ENCODE assay signal across 2 cellular contexts in the genomic region with DNA sequence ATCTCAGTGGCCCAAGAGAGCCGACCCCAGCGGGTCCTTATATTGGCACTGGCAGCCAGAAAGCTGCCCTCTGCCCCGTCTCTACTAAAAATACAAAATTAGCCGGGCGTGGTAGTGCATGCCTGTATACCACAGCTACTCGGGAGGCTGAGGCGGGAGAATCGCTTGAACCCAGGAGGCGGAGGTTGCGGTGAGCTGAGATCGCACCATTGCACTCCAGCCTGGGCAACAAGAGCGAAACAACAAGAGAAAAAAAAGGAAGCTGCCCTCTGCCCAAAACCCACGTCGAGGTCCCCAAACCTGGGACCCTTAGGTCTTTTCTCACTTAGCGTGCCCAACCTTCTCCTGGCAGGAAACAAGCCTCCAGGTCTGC. TPM values are rescaled to one million over a fixed set of nuclear protein-coding genes. Genes with fewer than 3 reads are reported as not detected.
A peak's percentile ranks its signal among the peaks of the same experiment; 100 is the strongest.
DNase-seq lines count a peak whose midpoint lies in the region; ATAC-seq, FAIRE-seq and TF ChIP-seq lines count a peak whose summit lies in the region.
"Not testable (repeated sequence)": the region's sequence is repeated elsewhere in the genome, so short reads cannot be mapped to it uniquely, and the experiment has no call there.

No MANE protein-coding gene starts in this region.

- RAD21 ChIA-PET in GM12878 (lab: Charles Lee; ENCODE audit: unreplicated experiment), result interaction anchor here (1.3 to 1.9 kb wide), 2 partner anchors 24 to 35 kb away, joined by 3 to 5 read pairs; partner anchors contain the start of gene CASP2

- under 1% methylated on average over 15 of the region's 15 CpGs for WGBS in GM12878 (ENCODE audit: insufficient coverage, insufficient replicate concordance, low lambda C conversion rate, missing lambda C conversion rate)

- TF ChIP-seq CTCF in GM12878 (IDR thresholded peaks at IDR 0.05 in 2 of 3, conservative IDR thresholded peaks at IDR 0.05 in 1 of 3; ENCODE audit: control insufficient read depth in 2 of 3, extremely low read depth in 1 of 3, insufficient read depth in 1 of 3, low read depth in 3 of 3, low read length in 3 of 3), result not testable (repeated sequence)

- peaks cover 15% of the 10 kb centered on the region for H3K79me2 ChIP-seq in GM12878 (ENCODE audit: control insufficient read depth, insufficient read depth, low read length)

- H3K9ac ChIP-seq in GM12878 (ENCODE audit: control insufficient read depth, insufficient read depth, low read length) (peak overlapping the region; percentile 83), subcutaneous abdominal adipose tissue (ENCODE audit: low read length in 5 of 5) (peak overlapping the region in 4 of 5 donors; percentile 89 to 92 (median 90))

- peak overlapping the region; percentile 88 for H3K27ac ChIP-seq in GM12878 (ENCODE audit: control insufficient read depth, insufficient read depth)
- H3K27ac ChIP-seq in subcutaneous abdominal adipose tissue (ENCODE audit: low read depth, low read length), result peak overlapping the region; percentile 94

- H3K4me2 ChIP-seq in GM12878 (ENCODE audit: control insufficient read depth, insufficient read depth), result peak overlapping the region; percentile 88

- ATAC-seq in GM12878, result peak; percentile 11; the same call in 2 of the 3 replicates

- not testable (repeated sequence) for TF ChIP-seq POLR2A in GM12878 (IDR thresholded peaks at IDR 0.05; ENCODE audit: low read depth, low read length)

- H3K9me3 ChIP-seq in GM12878 (replicated peaks; ENCODE audit: control insufficient read depth, insufficient read depth, low read length); subcutaneous abdominal adipose tissue (ENCODE audit: control insufficient read depth in 5 of 5, low read length in 5 of 5): not testable (repeated sequence)

- CTCF ChIA-PET in GM12878 (lab: Yijun Ruan, JAX), result interaction anchor here (0.9 to 3.5 kb wide), 6 partner anchors 16 to 1392 kb away, joined by 3 to 16 read pairs (median 6); partner anchors contain the start of gene CASP2

- H4K20me1 ChIP-seq in GM12878 (ENCODE audit: control insufficient read depth, insufficient read depth), result not testable (repeated sequence)

- intact Hi-C loops in GM12878 (cut with micrococcal nuclease; ENCODE audit: unreplicated experiment), result not testable (repeated sequence)

- H3K4me3 ChIP-seq in GM12878, result peak overlapping the region; percentile 79
- peak overlapping the region; percentile 92 to 96 (median 95) for H3K4me3 ChIP-seq in subcutaneous abdominal adipose tissue (ENCODE audit: low read depth in 1 of 5, low read length in 5 of 5)

- FAIRE-seq in GM12878 (lab: Jason Lieb, UNC), result not testable (repeated sequence)

- not testable (repeated sequence) for BruUV-seq in GM12878 (replicated peaks; lab: Mats Ljungman, UMichigan)

- SMC1A ChIA-PET in GM12878 (lab: Charles Lee; ENCODE audit: uncharacterized antibody, unreplicated experiment), result interaction anchor here (1.1 to 2.4 kb wide), 6 partner anchors 12 to 48 kb away, joined by 3 to 9 read pairs (median 5); partner anchors contain the start of gene CASP2

- H3K27me3 ChIP-seq in GM12878 (replicated peaks in 1 of 2; ENCODE audit: control insufficient read depth in 2 of 2, insufficient read depth in 2 of 2, low read length in 1 of 2); subcutaneous abdominal adipose tissue (ENCODE audit: control insufficient read depth in 5 of 5, insufficient read depth in 4 of 5, low read length in 5 of 5): not testable (repeated sequence)

- POLR2A ChIA-PET in GM12878 (lab: Charles Lee), result interaction anchor here (1.8 kb wide), 1 partner anchor 24 kb away, joined by 9 read pairs; the partner anchor contains the start of gene CASP2

- DNase-seq in GM12878 (ENCODE audit: low read depth, low spot score), result not testable (repeated sequence)

- TF ChIP-seq EP300 in GM12878 (IDR thresholded peaks at IDR 0.05; ENCODE audit: borderline replicate concordance in 1 of 2, control insufficient read depth in 1 of 2, low read depth in 2 of 2, low read length in 2 of 2), result not testable (repeated sequence)

- H2AFZ ChIP-seq in GM12878 (ENCODE audit: control insufficient read depth, low read depth, low read length), result not testable (repeated sequence)

- not testable (repeated sequence) for TF ChIP-seq RAD21 in GM12878 (IDR thresholded peaks at IDR 0.05; ENCODE audit: insufficient read depth, low read depth, low read length)

- in situ Hi-C loops in GM12878 (cut with MboI), result not testable (repeated sequence)

- peaks cover 5 to 12% of the 10 kb centered on the region in 2 experiments for H3K36me3 ChIP-seq in GM12878 (ENCODE audit: control insufficient read depth in 2 of 2, insufficient read depth in 2 of 2, low read length in 1 of 2)
- H3K36me3 ChIP-seq in subcutaneous abdominal adipose tissue (ENCODE audit: control insufficient read depth in 5 of 5, insufficient read depth in 5 of 5, low read length in 5 of 5), result peaks cover 11 to 39% (median 28%) of the 10 kb centered on the region in 5 donors

- H3K4me1 ChIP-seq in GM12878 (ENCODE audit: control insufficient read depth, insufficient read depth, low read length), result not testable (repeated sequence)
- peaks cover 2 to 24% (median 21%) of the 10 kb centered on the region in 5 donors for H3K4me1 ChIP-seq in subcutaneous abdominal adipose tissue (ENCODE audit: control insufficient read depth in 5 of 5, insufficient read depth in 5 of 5, low read length in 5 of 5)

RNA-seq across cellular contexts. Expression of gene GSTK1, which starts 0.9 kb away (rescaled TPM):
- total RNA-seq in GM12878 (2013; cell fraction: nucleolus; rRNA removed), result 74.2 and 75.8 TPM in 2 replicates
- 116 and 122 TPM in 2 replicates for total RNA-seq in GM12878 (2014; rRNA removed)
- 76.2 and 78.8 TPM in 2 replicates for total RNA-seq in GM12878 (2014; rRNA removed; fragmentation: Illumina TruSeq; extraction: Trizol)
- total RNA-seq in GM12878 (2021), result 80.7 and 80.9 TPM in 2 replicates
- 64.7 TPM for polyA plus RNA-seq in GM12878 (2011; ENCODE audit: low read depth)
- polyA plus RNA-seq in GM12878 (2011; rRNA removed), result 80.2 and 104 TPM in 2 replicates
- 138 and 146 TPM in 2 replicates for polyA plus RNA-seq in GM12878 (2011; cell fraction: cytosol; rRNA removed)
- 162 and 197 TPM in 2 replicates for polyA plus RNA-seq in GM12878 (2011; cell fraction: nucleus; rRNA removed)
- polyA plus RNA-seq in GM12878 (2012), result 92.5 and 97.4 TPM in 2 replicates
- polyA plus RNA-seq in GM12878 (2014; fragmentation: Illumina TruSeq; extraction: Trizol), result 96.8 and 136 TPM in 2 replicates
- polyA plus RNA-seq in GM12878 (2014; fragmentation: Nextera tagmentation; extraction: Ambion mirVana), result 100 to 1,000 TPM; 143 to 166 TPM
- 154 and 159 TPM in 2 replicates for polyA plus RNA-seq in GM12878 (2014; rRNA removed)
- 100 to 1,000 TPM; 122 to 132 TPM for polyA plus RNA-seq in GM12878 (2016; fragmentation: Nextera tagmentation; extraction: Ambion mirVana)
- 55.9 and 82.6 TPM in 2 replicates for polyA minus RNA-seq in GM12878 (2011; rRNA and poly(A)+ RNA removed)
- polyA minus RNA-seq in GM12878 (2011; cell fraction: cytosol; rRNA and poly(A)+ RNA removed), result 25.7 and 29.0 TPM in 2 replicates
- 28.3 and 38.9 TPM in 2 replicates for polyA minus RNA-seq in GM12878 (2011; cell fraction: nucleus; rRNA and poly(A)+ RNA removed)

RNA-seq across cellular contexts. Expression of gene TMEM139, which starts 20.6 kb away (rescaled TPM):
- not detected in 2 replicates for total RNA-seq in GM12878 (2013; cell fraction: nucleolus; rRNA removed)
- total RNA-seq in GM12878 (2014; rRNA removed), result not detected in 2 replicates
- total RNA-seq in GM12878 (2014; rRNA removed; fragmentation: Illumina TruSeq; extraction: Trizol), result 0.31 TPM in 1 of 2 replicates, not detected in the other
- not detected in 2 replicates for total RNA-seq in GM12878 (2021)
- polyA plus RNA-seq in GM12878 (2011; ENCODE audit: low read depth), result 0.39 TPM
- not detected in 2 replicates for polyA plus RNA-seq in GM12878 (2011; rRNA removed)
- polyA plus RNA-seq in GM12878 (2011; cell fraction: cytosol; rRNA removed), result 0.12 TPM in 1 of 2 replicates, not detected in the other
- 0.06 TPM in 1 of 2 replicates, not detected in the other for polyA plus RNA-seq in GM12878 (2011; cell fraction: nucleus; rRNA removed)
- polyA plus RNA-seq in GM12878 (2012), result 0.08 and 0.45 TPM in 2 replicates
- polyA plus RNA-seq in GM12878 (2014; fragmentation: Illumina TruSeq; extraction: Trizol), result not detected in 2 replicates
- not detected for polyA plus RNA-seq in GM12878 (2014; fragmentation: Nextera tagmentation; extraction: Ambion mirVana)
- not detected in 2 replicates for polyA plus RNA-seq in GM12878 (2014; rRNA removed)
- polyA plus RNA-seq in GM12878 (2016; fragmentation: Nextera tagmentation; extraction: Ambion mirVana), result not detected
- not detected in 2 replicates for polyA minus RNA-seq in GM12878 (2011; rRNA and poly(A)+ RNA removed)
- 2.3 and 3.1 TPM in 2 replicates for polyA minus RNA-seq in GM12878 (2011; cell fraction: cytosol; rRNA and poly(A)+ RNA removed)
- polyA minus RNA-seq in GM12878 (2011; cell fraction: nucleus; rRNA and poly(A)+ RNA removed), result 0.24 TPM in 1 of 2 replicates, not detected in the other

RNA-seq across cellular contexts. Expression of gene CASP2, which starts 24.0 kb away (rescaled TPM):
- 35.5 and 39.3 TPM in 2 replicates for total RNA-seq in GM12878 (2013; cell fraction: nucleolus; rRNA removed)
- total RNA-seq in GM12878 (2014; rRNA removed), result 20.2 and 20.9 TPM in 2 replicates
- total RNA-seq in GM12878 (2014; rRNA removed; fragmentation: Illumina TruSeq; extraction: Trizol), result 14.1 and 14.2 TPM in 2 replicates
- 56.1 and 60.4 TPM in 2 replicates for total RNA-seq in GM12878 (2021)
- polyA plus RNA-seq in GM12878 (2011; ENCODE audit: low read depth), result 18.0 TPM
- 19.6 and 33.5 TPM in 2 replicates for polyA plus RNA-seq in GM12878 (2011; rRNA removed)
- polyA plus RNA-seq in GM12878 (2011; cell fraction: cytosol; rRNA removed), result 28.9 and 30.0 TPM in 2 replicates
- 28.2 and 35.4 TPM in 2 replicates for polyA plus RNA-seq in GM12878 (2011; cell fraction: nucleus; rRNA removed)
- polyA plus RNA-seq in GM12878 (2012), result 17.0 and 18.4 TPM in 2 replicates
- 35.9 and 36.1 TPM in 2 replicates for polyA plus RNA-seq in GM12878 (2014; fragmentation: Illumina TruSeq; extraction: Trizol)
- polyA plus RNA-seq in GM12878 (2014; fragmentation: Nextera tagmentation; extraction: Ambion mirVana), result 10 to 100 TPM; 12.1 to 17.4 TPM
- 21.0 and 22.3 TPM in 2 replicates for polyA plus RNA-seq in GM12878 (2014; rRNA removed)
- 10 to 100 TPM; 30.1 to 34.1 TPM for polyA plus RNA-seq in GM12878 (2016; fragmentation: Nextera tagmentation; extraction: Ambion mirVana)
- 84.9 and 89.5 TPM in 2 replicates for polyA minus RNA-seq in GM12878 (2011; rRNA and poly(A)+ RNA removed)
- polyA minus RNA-seq in GM12878 (2011; cell fraction: cytosol; rRNA and poly(A)+ RNA removed), result 26.5 and 27.5 TPM in 2 replicates
- 17.5 and 29.6 TPM in 2 replicates for polyA minus RNA-seq in GM12878 (2011; cell fraction: nucleus; rRNA and poly(A)+ RNA removed)

RNA-seq across cellular contexts. Expression of gene TAS2R40, which starts 42.3 kb away (rescaled TPM):
- total RNA-seq in GM12878 (2013; cell fraction: nucleolus; rRNA removed), result not detected in 2 replicates
- total RNA-seq in GM12878 (2014; rRNA removed), result not detected in 2 replicates
- total RNA-seq in GM12878 (2014; rRNA removed; fragmentation: Illumina TruSeq; extraction: Trizol), result not detected in 2 replicates
- total RNA-seq in GM12878 (2021), result not detected in 2 replicates
- not detected for polyA plus RNA-seq in GM12878 (2011; ENCODE audit: low read depth)
- polyA plus RNA-seq in GM12878 (2011; rRNA removed), result not detected in 2 replicates
- not detected in 2 replicates for polyA plus RNA-seq in GM12878 (2011; cell fraction: cytosol; rRNA removed)
- not detected in 2 replicates for polyA plus RNA-seq in GM12878 (2011; cell fraction: nucleus; rRNA removed)
- polyA plus RNA-seq in GM12878 (2012), result not detected in 2 replicates
- not detected in 2 replicates for polyA plus RNA-seq in GM12878 (2014; fragmentation: Illumina TruSeq; extraction: Trizol)
- polyA plus RNA-seq in GM12878 (2014; fragmentation: Nextera tagmentation; extraction: Ambion mirVana), result not detected
- not detected in 2 replicates for polyA plus RNA-seq in GM12878 (2014; rRNA removed)
- not detected for polyA plus RNA-seq in GM12878 (2016; fragmentation: Nextera tagmentation; extraction: Ambion mirVana)
- polyA minus RNA-seq in GM12878 (2011; rRNA and poly(A)+ RNA removed), result not detected in 2 replicates
- not detected in 2 replicates for polyA minus RNA-seq in GM12878 (2011; cell fraction: cytosol; rRNA and poly(A)+ RNA removed)
- polyA minus RNA-seq in GM12878 (2011; cell fraction: nucleus; rRNA and poly(A)+ RNA removed), result not detected in 2 replicates

RNA-seq across cellular contexts. Expression of gene CLCN1, which starts 51.7 kb away (rescaled TPM):
- not detected in 2 replicates for total RNA-seq in GM12878 (2013; cell fraction: nucleolus; rRNA removed)
- total RNA-seq in GM12878 (2014; rRNA removed), result not detected in 2 replicates
- not detected in 2 replicates for total RNA-seq in GM12878 (2014; rRNA removed; fragmentation: Illumina TruSeq; extraction: Trizol)
- total RNA-seq in GM12878 (2021), result not detected in 2 replicates
- not detected for polyA plus RNA-seq in GM12878 (2011; ENCODE audit: low read depth)
- polyA plus RNA-seq in GM12878 (2011; rRNA removed), result not detected in 2 replicates
- not detected in 2 replicates for polyA plus RNA-seq in GM12878 (2011; cell fraction: cytosol; rRNA removed)
- not detected in 2 replicates for polyA plus RNA-seq in GM12878 (2011; cell fraction: nucleus; rRNA removed)
- not detected in 2 replicates for polyA plus RNA-seq in GM12878 (2012)
- not detected in 2 replicates for polyA plus RNA-seq in GM12878 (2014; fragmentation: Illumina TruSeq; extraction: Trizol)
- not detected for polyA plus RNA-seq in GM12878 (2014; fragmentation: Nextera tagmentation; extraction: Ambion mirVana)
- polyA plus RNA-seq in GM12878 (2014; rRNA removed), result 0.04 TPM in 1 of 2 replicates, not detected in the other
- under 1 TPM in 1 of 2 experiments, not detected in 1; 0.30 TPM for polyA plus RNA-seq in GM12878 (2016; fragmentation: Nextera tagmentation; extraction: Ambion mirVana)
- not detected in 2 replicates for polyA minus RNA-seq in GM12878 (2011; rRNA and poly(A)+ RNA removed)
- not detected in 2 replicates for polyA minus RNA-seq in GM12878 (2011; cell fraction: cytosol; rRNA and poly(A)+ RNA removed)
- not detected in 2 replicates for polyA minus RNA-seq in GM12878 (2011; cell fraction: nucleus; rRNA and poly(A)+ RNA removed)
